ENCODE assay signal across 1 cellular context in the genomic region with DNA sequence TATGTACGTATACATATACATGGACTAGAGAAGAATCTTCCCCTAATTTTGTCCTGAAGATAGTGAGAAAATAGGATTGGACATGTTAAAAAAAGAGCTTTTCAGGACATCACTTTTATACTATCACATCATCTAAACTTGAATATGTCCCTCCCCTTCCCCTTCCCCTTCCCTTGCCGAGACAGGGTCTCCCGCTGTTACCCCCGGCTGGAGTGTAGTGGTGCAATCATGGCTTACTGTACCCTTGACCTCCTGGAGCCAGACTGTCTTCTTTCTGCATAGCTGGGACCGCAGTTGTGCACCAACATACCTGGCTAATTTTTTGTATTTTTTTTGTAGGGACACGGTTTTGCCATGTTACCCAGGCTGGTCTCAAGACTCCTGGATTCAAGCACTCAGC.
TF ChIP-seq lines count a peak whose summit lies in the region.

No MANE protein-coding gene starts in this region.

TF ChIP-seq in H1, 55 proteins besides CTCF, POLR2A, EP300 and RAD21:
- TF ChIP-seq SP2 (IDR thresholded peaks at IDR 0.05; ENCODE audit: low read length) (no peak), CEBPB (IDR thresholded peaks at IDR 0.05; ENCODE audit: low read depth, low read length) (no peak), SUZ12 (IDR thresholded peaks at IDR 0.05; ENCODE audit: low read length) (no peak), SIN3A (conservative IDR thresholded peaks at IDR 0.05 in 1 of 2, IDR thresholded peaks at IDR 0.05 in 1 of 2; ENCODE audit: low read depth in 1 of 2, low read length in 2 of 2) (no peak), BCL11A (IDR thresholded peaks at IDR 0.05; ENCODE audit: low read depth in 2 of 2, low read length in 2 of 2) (no peak), TBP (IDR thresholded peaks at IDR 0.05; ENCODE audit: low read depth, low read length) (no peak), SP4 (IDR thresholded peaks at IDR 0.05; ENCODE audit: low read length) (no peak), SIX5 (IDR thresholded peaks at IDR 0.05; ENCODE audit: low read depth, low read length) (no peak)
TF ChIP-seq in H1: peak in this region for 0.
